Comparison of ENCODE assay signal across 8 cellular contexts in the genomic region with DNA sequence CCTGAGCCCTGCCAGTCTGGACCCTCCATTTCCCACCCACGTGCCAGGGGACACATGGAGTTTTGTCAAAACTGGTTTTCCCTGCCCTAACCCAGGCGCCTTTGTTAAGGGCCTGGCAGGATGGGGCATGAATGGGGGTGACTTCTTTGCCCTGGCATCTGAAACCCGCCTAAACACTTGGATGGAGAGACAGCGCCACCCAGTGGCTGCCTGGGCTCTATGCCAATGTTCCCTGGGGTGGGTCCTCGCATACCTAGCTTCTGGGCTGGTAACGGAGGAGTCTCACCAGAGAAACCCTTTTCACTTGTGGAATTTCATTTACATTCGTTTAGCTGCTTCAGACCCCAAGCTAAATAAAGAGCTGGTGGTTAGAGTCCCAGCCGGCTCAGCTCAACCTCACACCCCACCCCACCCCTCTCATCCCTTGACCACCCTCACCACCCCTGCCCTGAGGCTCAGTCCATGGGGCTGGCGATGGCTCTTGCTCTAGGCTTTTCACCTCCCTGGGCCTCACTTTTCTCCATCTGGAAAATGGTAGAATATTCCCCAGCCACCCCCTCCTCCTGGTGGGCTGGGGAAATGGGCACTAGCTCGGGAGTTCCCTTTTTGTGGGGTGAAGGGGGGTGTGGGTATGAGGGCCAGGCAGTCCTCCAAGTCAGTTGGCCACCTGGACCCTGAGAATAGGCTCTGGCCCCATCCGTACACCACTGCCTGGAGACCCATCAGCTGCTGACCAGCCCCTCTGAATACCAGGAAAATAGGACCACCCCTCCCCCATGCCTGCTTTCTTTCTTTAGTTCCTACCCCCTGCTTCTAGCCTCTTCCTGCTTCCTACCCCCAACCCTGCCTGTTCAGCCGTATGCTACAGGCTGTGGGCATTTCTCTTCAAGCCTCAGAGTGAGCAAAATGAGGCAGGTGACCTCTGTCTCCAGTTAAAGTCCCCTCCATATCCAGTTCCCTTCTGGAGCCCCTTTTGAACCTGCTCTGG. TPM values are rescaled to one million over a fixed set of nuclear protein-coding genes. Genes with fewer than 3 reads are reported as not detected.
DNase-seq lines count a peak whose midpoint lies in the region; ATAC-seq and TF ChIP-seq lines count a peak whose summit lies in the region.

No MANE protein-coding gene starts in this region.

- TF ChIP-seq EP300 in SK-N-SH (IDR thresholded peaks at IDR 0.05; ENCODE audit: borderline replicate concordance in 1 of 2, low read depth in 1 of 2, low read length in 1 of 2), result no peak

- peak; percentile 87 for TF ChIP-seq CTCF in A673 (conservative IDR thresholded peaks at IDR 0.05; ENCODE audit: low read depth, low read length)
- peak; percentile 59 for TF ChIP-seq CTCF in LNCAP (IDR thresholded peaks at IDR 0.05)
- TF ChIP-seq CTCF in SK-N-SH (IDR thresholded peaks at IDR 0.05), result peak; percentile 81
- peak; percentile 77 for TF ChIP-seq CTCF in progenitor cell of endocrine pancreas (IDR thresholded peaks at IDR 0.05; ENCODE audit: unreplicated experiment)
- peak; percentile 39 to 79 (median 68) for TF ChIP-seq CTCF in vagina (IDR thresholded peaks at IDR 0.05)

- no peaks in the 10 kb centered on the region for H3K79me2 ChIP-seq in SK-N-SH (ENCODE audit: insufficient read depth)

- H3K36me3 ChIP-seq in A673 (ENCODE audit: insufficient read depth, low read length, poor library complexity, severe bottlenecking) (no peaks in the 10 kb centered on the region), SK-N-SH (replicated peaks in 1 of 2; ENCODE audit: control insufficient read depth in 1 of 2, insufficient read depth in 2 of 2, low read length in 1 of 2) (no peaks in the 10 kb centered on the region), vagina (no peaks in the 10 kb centered on the region)

- H4K20me1 ChIP-seq in SK-N-SH (ENCODE audit: insufficient read depth), result no peaks in the 10 kb centered on the region

- H3K4me1 Mint-ChIP-seq in activated naive CD8-positive, alpha-beta T cell treated with anti-CD3 and anti-CD28 coated beads for 36 hours, result no peaks in the 10 kb centered on the region
- H3K4me1 Mint-ChIP-seq in progenitor cell of endocrine pancreas (ENCODE audit: low read depth), result peaks cover 3% of the 10 kb centered on the region

- H3K4me3 ChIP-seq in A673 (ENCODE audit: low read depth, low read length, poor library complexity, severe bottlenecking) (no peak overlapping the region), SK-N-SH (ENCODE audit: low read depth in 2 of 2, low read length in 1 of 2) (no peak overlapping the region), vagina (no peak overlapping the region)

- TF ChIP-seq RAD21 in SK-N-SH (IDR thresholded peaks at IDR 0.05; ENCODE audit: low read length), result peak; percentile 93

- H3K9ac ChIP-seq in SK-N-SH, result no peak overlapping the region

- H3K4me1 ChIP-seq in A673 (ENCODE audit: insufficient read depth, low read length, poor library complexity, severe bottlenecking) (peaks cover 18% of the 10 kb centered on the region), SK-N-SH (ENCODE audit: control insufficient read depth in 1 of 2, insufficient read depth in 2 of 2, low read depth in 1 of 2, low read length in 1 of 2) (no peaks in the 10 kb centered on the region), vagina (peaks cover 11% of the 10 kb centered on the region)

- no peak overlapping the region for H2AFZ ChIP-seq in SK-N-SH (ENCODE audit: low read depth)

- BruUV-seq in A673 (replicated peaks; lab: Mats Ljungman, UMichigan), result no TSS peak

- H3K27me3 ChIP-seq in A673 (replicated peaks; ENCODE audit: insufficient read depth, low read depth, low read length, poor library complexity) (no peaks in the 10 kb centered on the region), SK-N-SH (ENCODE audit: insufficient read depth) (peaks cover 5% of the 10 kb centered on the region), vagina (no peaks in the 10 kb centered on the region)

- no peak overlapping the region for H3K4me2 ChIP-seq in SK-N-SH

- H3K9me3 ChIP-seq in A673 (ENCODE audit: low read depth, low read length, poor library complexity, severe bottlenecking) (no peaks in the 10 kb centered on the region), SK-N-SH (no peaks in the 10 kb centered on the region), vagina (no peaks in the 10 kb centered on the region)

- peak; percentile 90 for DNase-seq in A673 (ENCODE audit: low spot score)
- peak; percentile 90 for DNase-seq in SK-N-SH
- DNase-seq in activated naive CD8-positive, alpha-beta T cell treated with anti-CD3 and anti-CD28 coated beads for 36 hours, result peak; percentile 63
- peak; percentile 77 for DNase-seq in cardiac septum (ENCODE audit: low spot score)
- peak; percentile 66 for DNase-seq in progenitor cell of endocrine pancreas (ENCODE audit: low spot score, unreplicated experiment)
- no peak for DNase-seq in vagina (ENCODE audit: extremely low spot score in 2 of 2)

- no peaks in the 10 kb centered on the region for H3K9me2 ChIP-seq in SK-N-SH

- intact Hi-C loops in A673 (cut with micrococcal nuclease; ENCODE audit: unreplicated experiment) (loop anchor here (1.0 to 5.0 kb wide), 6 partner anchors 63 to 1026 kb away; no protein-coding TSS in a partner anchor), cardiac septum (cut with DNase I) (loop anchor here (1.0 to 10.0 kb wide), 5 partner anchors 65 to 395 kb away; no protein-coding TSS in a partner anchor), vagina (cut with DNase I) (no loop called here)

- TF ChIP-seq POLR2A in vagina (IDR thresholded peaks at IDR 0.05), result no peak

- POLR2A ChIA-PET in A673 (lab: Charles Lee; ENCODE audit: low non-redundant PET), result no interaction called here
- POLR2A ChIA-PET in SK-N-SH (lab: Yijun Ruan, JAX), result interaction anchor here (1.4 to 3.1 kb wide), 2 partner anchors 43 to 394 kb away, joined by 3 to 26 read pairs; partner anchors contain the start of gene EFNB1

- H3K4me3 Mint-ChIP-seq in activated naive CD8-positive, alpha-beta T cell treated with anti-CD3 and anti-CD28 coated beads for 36 hours, result no peak overlapping the region
- H3K4me3 Mint-ChIP-seq in progenitor cell of endocrine pancreas (ENCODE audit: low read depth), result no peak overlapping the region

- peak; percentile 82 for ATAC-seq in GM18511 (IDR thresholded peaks at IDR 0.05; ENCODE audit: unreplicated experiment)

- WGBS in SK-N-SH (ENCODE audit: low lambda C conversion rate), result 13% methylated on average over 9 of the region's 12 CpGs

- no peaks in the 10 kb centered on the region for H3K9me3 Mint-ChIP-seq in activated naive CD8-positive, alpha-beta T cell treated with anti-CD3 and anti-CD28 coated beads for 36 hours
- peaks cover 7% of the 10 kb centered on the region for H3K9me3 Mint-ChIP-seq in progenitor cell of endocrine pancreas (ENCODE audit: low read depth)

- H3K27ac ChIP-seq in A673 (ENCODE audit: low read depth, low read length, poor library complexity, severe bottlenecking) (peak overlapping the region; percentile 22), SK-N-SH (ENCODE audit: low read depth in 2 of 2, low read length in 1 of 2) (no peak overlapping the region), vagina (no peak overlapping the region)

- no peaks in the 10 kb centered on the region for H3K36me3 Mint-ChIP-seq in activated naive CD8-positive, alpha-beta T cell treated with anti-CD3 and anti-CD28 coated beads for 36 hours
- H3K36me3 Mint-ChIP-seq in progenitor cell of endocrine pancreas (ENCODE audit: insufficient read depth), result no peaks in the 10 kb centered on the region

- H3K27me3 Mint-ChIP-seq in activated naive CD8-positive, alpha-beta T cell treated with anti-CD3 and anti-CD28 coated beads for 36 hours, result no peaks in the 10 kb centered on the region
- peaks cover 3% of the 10 kb centered on the region for H3K27me3 Mint-ChIP-seq in progenitor cell of endocrine pancreas

- H3F3A ChIP-seq in SK-N-SH (replicated peaks; ENCODE audit: insufficient read depth), result no peaks in the 10 kb centered on the region

- H3K27ac Mint-ChIP-seq in activated naive CD8-positive, alpha-beta T cell treated with anti-CD3 and anti-CD28 coated beads for 36 hours, result no peak overlapping the region
- H3K27ac Mint-ChIP-seq in progenitor cell of endocrine pancreas, result peak overlapping the region; percentile 40

- CTCF ChIA-PET in A673 (lab: Charles Lee), result interaction anchor here (0.6 to 3.1 kb wide), 5 partner anchors 128 to 397 kb away, joined by 3 to 28 read pairs (median 4); partner anchors contain the start of gene EFNB1
- CTCF ChIA-PET in SK-N-SH (lab: Yijun Ruan, JAX), result interaction anchor here (0.6 to 7.6 kb wide), 41 partner anchors 10 to 489 kb away, joined by 3 to 95 read pairs (median 4); partner anchors contain the start of gene EFNB1

TF ChIP-seq in SK-N-SH, 30 proteins besides CTCF, POLR2A, EP300 and RAD21:
- no peak for TF ChIP-seq TEAD4 (IDR thresholded peaks at IDR 0.05; ENCODE audit: borderline replicate concordance, insufficient read depth)
- TF ChIP-seq SMC3 (IDR thresholded peaks at IDR 0.05; ENCODE audit: low read depth, low read length), result peak; percentile 93

RNA-seq across cellular contexts. Expression of gene PJA1, which starts 57.1 kb away (rescaled TPM):
- total RNA-seq in A673 (2021) (36.0 and 40.1 TPM in 2 replicates), cardiac septum (18.8 TPM), progenitor cell of endocrine pancreas (34.2 and 35.7 TPM in 2 replicates), vagina (13.0 TPM)
- 15.7 and 16.5 TPM in 2 replicates for polyA plus RNA-seq in SK-N-SH (2012; rRNA removed)
- polyA plus RNA-seq in SK-N-SH (2012; cell fraction: cytosol; rRNA removed), result 15.1 and 15.7 TPM in 2 replicates
- polyA plus RNA-seq in SK-N-SH (2012; cell fraction: nucleus; rRNA removed), result 12.4 and 14.4 TPM in 2 replicates
- 10 to 100 TPM; 22.4 to 22.9 TPM for total RNA-seq in activated naive CD8-positive, alpha-beta T cell treated with anti-CD3 and anti-CD28 coated beads for 36 hours

Comparison
In these comparisons a context has a peak if more than half of its experiments do, and no peak if none do; other contexts are left out.
1. DNase-seq: peak in A673 (single experiment), SK-N-SH (single experiment), activated naive CD8-positive, alpha-beta T cell treated with anti-CD3 and anti-CD28 coated beads for 36 hours (single experiment), cardiac septum (single experiment) and progenitor cell of endocrine pancreas (single experiment); none in vagina (0 of 2).
2. Peak in every context shown above with its lines, with median percentiles within 50 percentile points of each other: CTCF ChIP-seq.